8 cellular contexts compared by ENCODE assay signal in genomic region chr19:3034845-3035541, GRCh38. TPM values are rescaled to one million over a fixed set of nuclear protein-coding genes. Genes with fewer than 3 reads are reported as not detected.
DNase-seq lines count a peak whose midpoint lies in the region; ATAC-seq, FAIRE-seq and TF ChIP-seq lines count a peak whose summit lies in the region.

No MANE protein-coding gene starts in this region.

- peak overlapping the region; percentile 75 to 90 for H3K18ac ChIP-seq in mesenchymal stem cell (ENCODE audit: low read depth in 1 of 2, low read length in 2 of 2)

- 7% methylated on average over 21 of the region's 23 CpGs for WGBS in SK-N-SH (ENCODE audit: low lambda C conversion rate)
- 3% methylated on average over 16 of the region's 23 CpGs for WGBS in mesenchymal stem cell
- WGBS in suprapubic skin: 0% methylated on average over 18 of the region's 23 CpGs

- H4K8ac ChIP-seq in mesenchymal stem cell (ENCODE audit: low read length): peak overlapping the region; percentile 49

- peak overlapping the region in 1 of 2 experiments; percentile 66 for H3K23ac ChIP-seq in mesenchymal stem cell (ENCODE audit: low read length in 2 of 2)

- H2AK5ac ChIP-seq in mesenchymal stem cell (ENCODE audit: low read length, severe bottlenecking): peak overlapping the region; percentile 70

- peak overlapping the region; percentile 90 for H2AFZ ChIP-seq in SK-N-SH (ENCODE audit: low read depth)
- H2AFZ ChIP-seq in mesenchymal stem cell (ENCODE audit: low read depth, low read length): peak overlapping the region; percentile 15

- TF ChIP-seq RAD21 in SK-N-SH (IDR thresholded peaks at IDR 0.05; ENCODE audit: low read length): 0 out of 2 replicates have a peak, but pooled peaks have one; percentile 6

- CTCF ChIA-PET in SK-N-SH (lab: Yijun Ruan, JAX): interaction anchor here (0.7 to 3.5 kb wide), 16 partner anchors 19 to 148 kb away, joined by 3 to 20 read pairs (median 6); partner anchors contain the start of genes TLE5 and TLE6

- TF ChIP-seq EP300 in SK-N-SH (IDR thresholded peaks at IDR 0.05; ENCODE audit: borderline replicate concordance in 1 of 2, low read depth in 1 of 2, low read length in 1 of 2): no peak
- TF ChIP-seq EP300 in suprapubic skin (IDR thresholded peaks at IDR 0.05): no peak

- peak overlapping the region in 1 of 2 experiments; percentile 79 for H3K14ac ChIP-seq in mesenchymal stem cell (ENCODE audit: low read length in 2 of 2)

- no peak for TF ChIP-seq CTCF in SK-N-SH (IDR thresholded peaks at IDR 0.05)
- TF ChIP-seq CTCF in chondrocyte (IDR thresholded peaks at IDR 0.05): no peak
- no peak for TF ChIP-seq CTCF in suprapubic skin (IDR thresholded peaks at IDR 0.05)

- no peaks in the 10 kb centered on the region for H3K9me2 ChIP-seq in SK-N-SH

- H3K9ac ChIP-seq in SK-N-SH (peak overlapping the region; percentile 50), mesenchymal stem cell (ENCODE audit: low read length) (peak overlapping the region; percentile 92)

- peaks cover 33% of the 10 kb centered on the region for H3K27me3 Mint-ChIP-seq in chondrocyte (ENCODE audit: low read depth)

- POLR2A ChIA-PET in SK-N-SH (lab: Yijun Ruan, JAX): interaction anchor here (0.5 to 3.4 kb wide), 8 partner anchors 10 to 66 kb away, joined by 3 to 21 read pairs (median 5); no protein-coding TSS in a partner anchor

- H3K79me2 ChIP-seq in SK-N-SH (ENCODE audit: insufficient read depth): no peaks in the 10 kb centered on the region

- H3K4me1 ChIP-seq in SK-N-SH (ENCODE audit: control insufficient read depth in 1 of 2, insufficient read depth in 2 of 2, low read depth in 1 of 2, low read length in 1 of 2) (peaks cover 0 to 14% of the 10 kb centered on the region in 2 experiments; a peak in 1 of 4 replicates), mesenchymal stem cell (ENCODE audit: control insufficient read depth, insufficient read depth, low read depth, low read length) (peaks cover 23% of the 10 kb centered on the region), suprapubic skin (peaks cover 25% of the 10 kb centered on the region)

- H3K27me3 ChIP-seq in SK-N-SH (ENCODE audit: insufficient read depth) (peaks cover 38% of the 10 kb centered on the region), mesenchymal stem cell (ENCODE audit: control insufficient read depth in 1 of 2, insufficient read depth in 1 of 2, low read length in 2 of 2) (peaks cover 26 to 30% of the 10 kb centered on the region in 2 experiments), suprapubic skin (no peaks in the 10 kb centered on the region)

- H2BK12ac ChIP-seq in mesenchymal stem cell (ENCODE audit: low read length in 2 of 2): peak overlapping the region; percentile 44 to 79

- H3K27ac ChIP-seq in SK-N-SH (ENCODE audit: low read depth in 2 of 2, low read length in 1 of 2) (peak overlapping the region in 1 of 2 experiments; percentile 18; a peak in 1 of 4 replicates), mesenchymal stem cell (ENCODE audit: low read length, poor library complexity, severe bottlenecking) (peak overlapping the region; percentile 48), suprapubic skin (peak overlapping the region; percentile 80)

- peak overlapping the region; percentile 83 for H3K4me3 Mint-ChIP-seq in chondrocyte (ENCODE audit: unreplicated experiment)

- no peaks in the 10 kb centered on the region for H3K79me1 ChIP-seq in mesenchymal stem cell (replicated peaks; ENCODE audit: low read length, poor library complexity, severe bottlenecking)

- H2BK5ac ChIP-seq in mesenchymal stem cell (ENCODE audit: low read depth, low read length, poor library complexity, severe bottlenecking): peak overlapping the region; percentile 75

- DNase-seq in AML-193 (lab: John Stamatoyannopoulos, UW): peak; percentile 45 to 50
- DNase-seq in H54 (ENCODE audit: insufficient read length, low spot score): no peak
- no peak for DNase-seq in SK-N-SH
- no peak for DNase-seq in chondrocyte (ENCODE audit: low spot score)
- DNase-seq in mesenchymal stem cell: peak; percentile 76
- peak in 1 of 2 donors; percentile 80 for DNase-seq in suprapubic skin (ENCODE audit: low spot score in 2 of 2)
- DNase-seq in D341Med (ENCODE audit: low spot score): no peak

- H2BK120ac ChIP-seq in mesenchymal stem cell (ENCODE audit: low read depth, low read length): peak overlapping the region; percentile 65

- H4K91ac ChIP-seq in mesenchymal stem cell (ENCODE audit: low read length): peak overlapping the region; percentile 40

- H3K9me3 Mint-ChIP-seq in chondrocyte (ENCODE audit: low read depth): no peaks in the 10 kb centered on the region

- H3K4me2 ChIP-seq in SK-N-SH (peak overlapping the region; percentile 99), mesenchymal stem cell (ENCODE audit: low read length, poor library complexity, severe bottlenecking) (peak overlapping the region; percentile 99)

- peak overlapping the region; percentile 19 to 92 for H3K4ac ChIP-seq in mesenchymal stem cell (ENCODE audit: low read depth in 1 of 2, low read length in 2 of 2)

- H4K20me1 ChIP-seq in SK-N-SH (ENCODE audit: insufficient read depth): no peaks in the 10 kb centered on the region

- H3K36me3 Mint-ChIP-seq in chondrocyte (ENCODE audit: low read depth): peaks cover 2% of the 10 kb centered on the region

- peak overlapping the region; percentile 78 for H2BK15ac ChIP-seq in mesenchymal stem cell (ENCODE audit: low read depth, poor library complexity, severe bottlenecking)

- no peaks in the 10 kb centered on the region for H3K9me3 ChIP-seq in SK-N-SH
- H3K9me3 ChIP-seq in mesenchymal stem cell (ENCODE audit: control insufficient read depth, low read length): no peaks in the 10 kb centered on the region
- no peaks in the 10 kb centered on the region for H3K9me3 ChIP-seq in suprapubic skin

- H3K27ac Mint-ChIP-seq in chondrocyte (ENCODE audit: unreplicated experiment): peak overlapping the region; percentile 93

- no peak for FAIRE-seq in H54 (lab: Jason Lieb, UNC)

- H3K36me3 ChIP-seq in SK-N-SH (replicated peaks in 1 of 2; ENCODE audit: control insufficient read depth in 1 of 2, insufficient read depth in 2 of 2, low read length in 1 of 2): no peaks in the 10 kb centered on the region
- H3K36me3 ChIP-seq in mesenchymal stem cell (ENCODE audit: control insufficient read depth in 1 of 2, insufficient read depth in 2 of 2, low read depth in 1 of 2, low read length in 2 of 2): no peaks in the 10 kb centered on the region
- no peaks in the 10 kb centered on the region for H3K36me3 ChIP-seq in suprapubic skin

- H3K4me1 Mint-ChIP-seq in chondrocyte (ENCODE audit: low read depth): peaks cover 20% of the 10 kb centered on the region

- H3K4me3 ChIP-seq in SK-N-SH (ENCODE audit: low read depth in 2 of 2, low read length in 1 of 2) (peak overlapping the region; percentile 49 to 69), mesenchymal stem cell (ENCODE audit: insufficient read depth in 1 of 2, low read depth in 1 of 2, low read length in 2 of 2) (peak overlapping the region; percentile 49 to 82), suprapubic skin (peak overlapping the region; percentile 54)

- TF ChIP-seq POLR2A in H54 (IDR thresholded peaks at IDR 0.05; ENCODE audit: low read depth, low read length): peak; percentile 30
- TF ChIP-seq POLR2A in suprapubic skin (IDR thresholded peaks at IDR 0.05): no peak

- H3F3A ChIP-seq in SK-N-SH (replicated peaks; ENCODE audit: insufficient read depth): peaks cover 13% of the 10 kb centered on the region

- no peak for ATAC-seq in GM19395 (IDR thresholded peaks at IDR 0.05; ENCODE audit: unreplicated experiment)

TF ChIP-seq in SK-N-SH, 30 proteins besides CTCF, POLR2A, EP300 and RAD21 (continues in another document):
- TF ChIP-seq USF1 (IDR thresholded peaks at IDR 0.05; ENCODE audit: borderline replicate concordance, low read depth) (no peak), NFIC (IDR thresholded peaks at IDR 0.05; ENCODE audit: borderline replicate concordance) (no peak), JUND (IDR thresholded peaks at IDR 0.05) (no peak), RCOR1 (IDR thresholded peaks at IDR 0.05; ENCODE audit: low read length) (no peak), MXI1 (IDR thresholded peaks at IDR 0.05; ENCODE audit: low read depth, low read length) (0 out of 2 replicates have a peak, but pooled peaks have one; percentile 21), FOXM1 (IDR thresholded peaks at IDR 0.05; ENCODE audit: low read depth) (no peak), EZH2phosphoT487 (IDR thresholded peaks at IDR 0.05; ENCODE audit: borderline replicate concordance, low read depth) (no peak), TCF12 (IDR thresholded peaks at IDR 0.05) (no peak)

RNA-seq across cellular contexts. Expression of gene TLE2, which starts 5.9 kb away (rescaled TPM):
- 1.7 and 2.3 TPM in 2 replicates for polyA plus RNA-seq in SK-N-SH (2012; rRNA removed)
- polyA plus RNA-seq in SK-N-SH (2012; cell fraction: cytosol; rRNA removed): 0.97 and 1.9 TPM in 2 replicates
- 10.0 and 17.5 TPM in 2 replicates for polyA plus RNA-seq in SK-N-SH (2012; cell fraction: nucleus; rRNA removed)
- 12.3 to 14.1 TPM (median 13.7 TPM) in 3 replicates for total RNA-seq in chondrocyte
- polyA plus RNA-seq in mesenchymal stem cell (2013, experiment 1 of 2): 9.5 TPM
- polyA plus RNA-seq in mesenchymal stem cell (2013, experiment 2 of 2): 8.7 TPM
- 10 to 100 TPM; 18.2 to 35.6 (median 27.3) TPM for total RNA-seq in suprapubic skin

RNA-seq across cellular contexts. Expression of gene TLE5, which starts 27.3 kb away (rescaled TPM):
- 479 and 519 TPM in 2 replicates for polyA plus RNA-seq in SK-N-SH (2012; rRNA removed)
- 268 and 361 TPM in 2 replicates for polyA plus RNA-seq in SK-N-SH (2012; cell fraction: cytosol; rRNA removed)
- polyA plus RNA-seq in SK-N-SH (2012; cell fraction: nucleus; rRNA removed): 542 and 572 TPM in 2 replicates
- total RNA-seq in chondrocyte: 223 to 306 TPM (median 303 TPM) in 3 replicates
- polyA plus RNA-seq in mesenchymal stem cell (2013, experiment 1 of 2): 329 TPM
- polyA plus RNA-seq in mesenchymal stem cell (2013, experiment 2 of 2): 321 TPM
- total RNA-seq in suprapubic skin: 100 to 1,000 TPM; 339 to 403 (median 382) TPM

RNA-seq across cellular contexts. Expression of gene TLE6, which starts 57.6 kb away (rescaled TPM):
- 2.6 and 3.3 TPM in 2 replicates for polyA plus RNA-seq in SK-N-SH (2012; rRNA removed)
- 0.95 and 1.2 TPM in 2 replicates for polyA plus RNA-seq in SK-N-SH (2012; cell fraction: cytosol; rRNA removed)
- 9.8 and 10.4 TPM in 2 replicates for polyA plus RNA-seq in SK-N-SH (2012; cell fraction: nucleus; rRNA removed)
- total RNA-seq in chondrocyte (0.36 to 1.1 TPM (median 0.55 TPM) in 3 replicates), suprapubic skin (1 to 10 TPM in 2 of 4 donors, under 1 TPM in 1, not detected in 1; 0.23 to 1.4 (median 1.3) TPM)
- 2.3 TPM for polyA plus RNA-seq in mesenchymal stem cell (2013, experiment 1 of 2)
- 1.6 TPM for polyA plus RNA-seq in mesenchymal stem cell (2013, experiment 2 of 2)

RNA-seq across cellular contexts. Expression of gene GNA11, which starts 59.2 kb away (rescaled TPM):
- polyA plus RNA-seq in SK-N-SH (2012; rRNA removed): 14.6 and 32.4 TPM in 2 replicates
- polyA plus RNA-seq in SK-N-SH (2012; cell fraction: cytosol; rRNA removed): 14.6 and 27.8 TPM in 2 replicates
- polyA plus RNA-seq in SK-N-SH (2012; cell fraction: nucleus; rRNA removed): 33.0 and 35.6 TPM in 2 replicates
- total RNA-seq in chondrocyte (62.1 to 68.9 TPM (median 68.1 TPM) in 3 replicates), suprapubic skin (10 to 100 TPM; 49.9 to 76.2 (median 57.1) TPM)
- polyA plus RNA-seq in mesenchymal stem cell (2013, experiment 1 of 2): 49.8 TPM
- polyA plus RNA-seq in mesenchymal stem cell (2013, experiment 2 of 2): 49.0 TPM

Comparison
In these comparisons a context has a peak if more than half of its experiments do, and no peak if none do; other contexts are left out.
1. DNase-seq: peak in AML-193 (2 of 2) and mesenchymal stem cell (single experiment); none in H54 (single experiment), SK-N-SH (single experiment), chondrocyte (single experiment) and D341Med (single experiment).
2. Peak in every context shown above with its lines, with median percentiles within 50 percentile points of each other: H3K4me3 ChIP-seq.